11 cellular contexts compared by ENCODE assay signal in genomic region chr17:19347323-19348080, GRCh38. TPM values are rescaled to one million over a fixed set of nuclear protein-coding genes. Genes with fewer than 3 reads are reported as not detected.
DNase-seq lines count a peak whose midpoint lies in the region; ATAC-seq and TF ChIP-seq lines count a peak whose summit lies in the region.
"Had no signal": no experiment of that assay in that cellular context is flagged by ENCODE, and none has a peak within 500 bp of the region (broad histone marks: within the 10 kb centered on the region; RNA-seq: fewer than 3 reads in every experiment).

No MANE protein-coding gene starts in this region.

- 0 out of 2 replicates have a peak overlapping the region, but pooled peaks have one; percentile 17 for H3K18ac ChIP-seq in IMR-90 (ENCODE audit: low read depth, low read length)

- H2BK15ac ChIP-seq in IMR-90 (ENCODE audit: low read depth, low read length) = peak overlapping the region; percentile 94; the same call in 2 of the 3 replicates

- peak overlapping the region; percentile 10 for H2BK120ac ChIP-seq in IMR-90 (ENCODE audit: low read depth, low read length)

- CTCF ChIA-PET in IMR-90 (lab: Yijun Ruan, JAX) = no interaction called here

- no peaks in the 10 kb centered on the region for H3K9me3 ChIP-seq in IMR-90 (ENCODE audit: control insufficient read depth, insufficient read depth, low read length)

- peak overlapping the region; percentile 70 for H3K14ac ChIP-seq in IMR-90 (replicated peaks; ENCODE audit: low read depth, low read length)

- no peak for TF ChIP-seq RAD21 in IMR-90 (IDR thresholded peaks at IDR 0.05; ENCODE audit: low read length)

- 81% methylated on average over 7 of the region's 13 CpGs; no CpG with 5 or more reads in 1 of the 2 experiments for WGBS in IMR-90 (ENCODE audit: extremely low coverage in 2 of 2, insufficient read length in 1 of 2), 2 experiments

- POLR2A ChIA-PET in IMR-90 (lab: Charles Lee; ENCODE audit: unreplicated experiment) = no interaction called here

- intact Hi-C loops in IMR-90 (cut with micrococcal nuclease) = no loop called here

- peak overlapping the region; percentile 86 for H4K91ac ChIP-seq in IMR-90 (ENCODE audit: insufficient read depth, low read depth, low read length)

- H2AFZ ChIP-seq in IMR-90 (replicated peaks; ENCODE audit: low read length, poor library complexity) = peak overlapping the region; percentile 69

- H3K4me1 ChIP-seq in IMR-90 (ENCODE audit: control insufficient read depth, insufficient read depth, low read length) = peaks cover 17% of the 10 kb centered on the region

- dilution Hi-C loops in IMR-90 (cut with HindIII; ENCODE audit: low sequenced_read_pairs, unreplicated experiment) = no loop called here

- H3K9me3 Mint-ChIP-seq in brain = no peaks in the 10 kb centered on the region
- no peaks in the 10 kb centered on the region for H3K9me3 Mint-ChIP-seq in mesothelial cell of epicardium
- no peaks in the 10 kb centered on the region for H3K9me3 Mint-ChIP-seq in activated naive CD8-positive, alpha-beta T cell treated with anti-CD3 and anti-CD28 coated beads, Interleukin-2, amount 50 U/mL, for 24 hours

- H3K4me1 Mint-ChIP-seq in brain (peaks cover 9% of the 10 kb centered on the region), mesothelial cell of epicardium (peaks cover 7% of the 10 kb centered on the region)
- peaks cover 4% of the 10 kb centered on the region for H3K4me1 Mint-ChIP-seq in activated naive CD8-positive, alpha-beta T cell treated with anti-CD3 and anti-CD28 coated beads, Interleukin-2, amount 50 U/mL, for 24 hours

- no peak overlapping the region for H3K4me2 ChIP-seq in IMR-90 (ENCODE audit: low read depth, low read length)

- no peaks in the 10 kb centered on the region for H3K27me3 ChIP-seq in IMR-90 (ENCODE audit: control insufficient read depth, insufficient read depth, low read length)

- no peak overlapping the region for H3K4me3 ChIP-seq in IMR-90 (ENCODE audit: insufficient read depth, low read depth, low read length)

- peak overlapping the region; percentile 89 for H2AK9ac ChIP-seq in IMR-90 (replicated peaks; ENCODE audit: low read depth, low read length, poor library complexity)

- DNase-seq in IMR-90 = no peak
- DNase-seq in mesothelial cell of epicardium (ENCODE audit: low spot score in 2 of 2, unreplicated experiment in 2 of 2) = no peak
- no peak for DNase-seq in substantia nigra (lab: John Stamatoyannopoulos, UW)
- DNase-seq in putamen (ENCODE audit: low spot score) = no peak
- DNase-seq in activated naive CD8-positive, alpha-beta T cell treated with anti-CD3 and anti-CD28 coated beads, Interleukin-2, amount 50 U/mL, for 24 hours = no peak
- DNase-seq: DMS 273 treated with DMSO at 0.1 percent for 48 hours; stimulated activated naive CD4-positive, alpha-beta T cell treated with Interleukin-2 at 50 U/mL for 16 hours had no signal

- H3K23ac ChIP-seq in IMR-90 (ENCODE audit: low read depth, low read length) = peak overlapping the region; percentile 79; the same call in 1 of the 2 replicates

- no peak overlapping the region for H3K9ac ChIP-seq in IMR-90 (ENCODE audit: low read depth, low read length)

- H3K36me3 Mint-ChIP-seq in brain (peaks cover 5% of the 10 kb centered on the region), mesothelial cell of epicardium (peaks cover 6% of the 10 kb centered on the region)
- no peaks in the 10 kb centered on the region for H3K36me3 Mint-ChIP-seq in activated naive CD8-positive, alpha-beta T cell treated with anti-CD3 and anti-CD28 coated beads, Interleukin-2, amount 50 U/mL, for 24 hours (ENCODE audit: low read depth)

- peak overlapping the region in 1 of 2 experiments; percentile 56; a peak in 2 of 4 replicates for H4K8ac ChIP-seq in IMR-90 (ENCODE audit: low read depth in 2 of 2, low read length in 2 of 2)

- TF ChIP-seq CTCF in IMR-90 (conservative IDR thresholded peaks at IDR 0.05; ENCODE audit: low read depth, low read length) (no peak), brain (conservative IDR thresholded peaks at IDR 0.05) (no peak), mesothelial cell of epicardium (IDR thresholded peaks at IDR 0.05; ENCODE audit: unreplicated experiment) (no peak)

- no peak for ATAC-seq in IMR-90 (ENCODE audit: low read depth)
- ATAC-seq in activated naive CD8-positive, alpha-beta T cell treated with anti-CD3 and anti-CD28 coated beads, Interleukin-2, amount 50 U/mL, for 24 hours = no peak
- ATAC-seq in HG03025 (IDR thresholded peaks at IDR 0.05; ENCODE audit: low FRiP score, unreplicated experiment) = no peak
- no peak for ATAC-seq in HG03521 (IDR thresholded peaks at IDR 0.05; ENCODE audit: unreplicated experiment)

- peaks cover 5% of the 10 kb centered on the region; the same call in 1 of the 2 replicates for H4K20me1 ChIP-seq in IMR-90 (ENCODE audit: insufficient read depth, low read length)

- peaks cover 16% of the 10 kb centered on the region for H3K9me1 ChIP-seq in IMR-90 (ENCODE audit: insufficient read depth, low read length)

- H3K27ac Mint-ChIP-seq in brain = peak overlapping the region; percentile 41 to 97 (median 86)
- H3K27ac Mint-ChIP-seq in mesothelial cell of epicardium = peak overlapping the region; percentile 62
- no peak overlapping the region for H3K27ac Mint-ChIP-seq in activated naive CD8-positive, alpha-beta T cell treated with anti-CD3 and anti-CD28 coated beads, Interleukin-2, amount 50 U/mL, for 24 hours

- H4K5ac ChIP-seq in IMR-90 (ENCODE audit: low read depth, low read length) = no peak overlapping the region; the same call in 1 of the 2 replicates

- in situ Hi-C loops in IMR-90 (cut with MboI; ENCODE audit: low sequenced_read_pairs) = no loop called here

- no peaks in the 10 kb centered on the region for H3K36me3 ChIP-seq in IMR-90 (ENCODE audit: control insufficient read depth, insufficient read depth, low read length)

- peak overlapping the region; percentile 34 for H2BK20ac ChIP-seq in IMR-90 (ENCODE audit: low read depth, low read length)

- BruUV-seq in IMR-90 (replicated peaks; lab: Mats Ljungman, UMichigan) = no TSS peak

- H3K27me3 Mint-ChIP-seq in brain (peaks cover 3% of the 10 kb centered on the region), mesothelial cell of epicardium (ENCODE audit: low read depth) (no peaks in the 10 kb centered on the region)
- peaks cover 5% of the 10 kb centered on the region for H3K27me3 Mint-ChIP-seq in activated naive CD8-positive, alpha-beta T cell treated with anti-CD3 and anti-CD28 coated beads, Interleukin-2, amount 50 U/mL, for 24 hours

- H2BK5ac ChIP-seq in IMR-90 (ENCODE audit: low read depth, low read length, poor library complexity, severe bottlenecking) = peak overlapping the region; percentile 59

- H3K4me3 Mint-ChIP-seq in brain (no peak overlapping the region), mesothelial cell of epicardium (no peak overlapping the region)
- no peak overlapping the region for H3K4me3 Mint-ChIP-seq in activated naive CD8-positive, alpha-beta T cell treated with anti-CD3 and anti-CD28 coated beads, Interleukin-2, amount 50 U/mL, for 24 hours

- H3K79me1 ChIP-seq in IMR-90 (ENCODE audit: low read depth in 1 of 2, low read length in 2 of 2) = peaks cover 0 to 4% of the 10 kb centered on the region in 2 experiments; a peak in 1 of 4 replicates

- no peak for TF ChIP-seq POLR2A in IMR-90 (IDR thresholded peaks at IDR 0.05; ENCODE audit: low read depth, low read length)

- no peak overlapping the region for H3K56ac ChIP-seq in IMR-90 (ENCODE audit: extremely low read depth, insufficient read depth, low read length)

- no peak overlapping the region; the same call in 1 of the 2 replicates for H3K27ac ChIP-seq in IMR-90 (ENCODE audit: insufficient read depth, low read length)
- H3K27ac ChIP-seq in substantia nigra (ENCODE audit: low read depth, low read length, poor library complexity, severe bottlenecking) = peak overlapping the region; percentile 12

- peak overlapping the region; percentile 87 for H3K4ac ChIP-seq in IMR-90 (ENCODE audit: low read depth, low read length)

- H2AK5ac ChIP-seq in IMR-90 (ENCODE audit: low read depth, low read length) = peak overlapping the region; percentile 97

TF ChIP-seq in IMR-90, 13 proteins besides CTCF, POLR2A, EP300 and RAD21 (continues in another document):
- TF ChIP-seq RFX5 (IDR thresholded peaks at IDR 0.05; ENCODE audit: low read depth, low read length) (no peak), NFE2L2 (IDR thresholded peaks at IDR 0.05; ENCODE audit: low read depth, low read length) (no peak), RCOR1 (IDR thresholded peaks at IDR 0.05; ENCODE audit: insufficient replicate concordance, low read length) (no peak), MAZ (IDR thresholded peaks at IDR 0.05; ENCODE audit: borderline replicate concordance, low read depth, low read length) (no peak), MXI1 (IDR thresholded peaks at IDR 0.05; ENCODE audit: borderline replicate concordance, low read depth, low read length) (no peak), USF2 (IDR thresholded peaks at IDR 0.05; ENCODE audit: low read depth, low read length) (no peak), CEBPB (IDR thresholded peaks at IDR 0.05; ENCODE audit: low read depth, low read length) (no peak)

RNA-seq across cellular contexts. Expression of gene B9D1, which starts 15.0 kb away (rescaled TPM):
- total RNA-seq in IMR-90 (2012; rRNA removed) = 23.3 and 42.5 TPM in 2 replicates
- polyA plus RNA-seq in IMR-90 (2012; rRNA removed) = 43.8 and 54.9 TPM in 2 replicates
- polyA plus RNA-seq in IMR-90 (2012; cell fraction: cytosol; rRNA removed) = 53.7 and 71.4 TPM in 2 replicates
- 30.7 and 46.9 TPM in 2 replicates for polyA plus RNA-seq in IMR-90 (2012; cell fraction: nucleus; rRNA removed; ENCODE audit: low replicate concordance)
- polyA plus RNA-seq in brain (ENCODE audit: insufficient read depth, low read depth, low replicate concordance) = 46.8 TPM
- total RNA-seq in mesothelial cell of epicardium = 20.9 to 26.2 TPM (median 22.2 TPM) in 3 replicates

RNA-seq across cellular contexts. Expression of gene MAPK7, which starts 30.8 kb away (rescaled TPM):
- total RNA-seq in IMR-90 (2012; rRNA removed) (6.4 and 9.7 TPM in 2 replicates), mesothelial cell of epicardium (46.0 to 49.0 TPM (median 47.6 TPM) in 3 replicates)
- polyA plus RNA-seq in IMR-90 (2012; rRNA removed) (20.7 and 25.4 TPM in 2 replicates), brain (ENCODE audit: insufficient read depth, low read depth, low replicate concordance) (38.3 TPM)
- 31.6 and 31.9 TPM in 2 replicates for polyA plus RNA-seq in IMR-90 (2012; cell fraction: cytosol; rRNA removed)
- 48.2 and 94.1 TPM in 2 replicates for polyA plus RNA-seq in IMR-90 (2012; cell fraction: nucleus; rRNA removed; ENCODE audit: low replicate concordance)

RNA-seq across cellular contexts. Expression of gene MFAP4, which starts 39.5 kb away (rescaled TPM):
- total RNA-seq in IMR-90 (2012; rRNA removed) (5.0 and 7.0 TPM in 2 replicates), mesothelial cell of epicardium (194 to 213 TPM (median 210 TPM) in 3 replicates)
- polyA plus RNA-seq in IMR-90 (2012; rRNA removed) (69.5 and 71.6 TPM in 2 replicates), brain (ENCODE audit: insufficient read depth, low read depth, low replicate concordance) (30.0 TPM)
- 64.0 and 103 TPM in 2 replicates for polyA plus RNA-seq in IMR-90 (2012; cell fraction: cytosol; rRNA removed)
- 30.2 and 36.0 TPM in 2 replicates for polyA plus RNA-seq in IMR-90 (2012; cell fraction: nucleus; rRNA removed; ENCODE audit: low replicate concordance)
- total RNA-seq: mononuclear cell had no signal

Comparison
In these comparisons a context has a peak if more than half of its experiments do, and no peak if none do; other contexts are left out.
1. RNA of gene MFAP4, which starts 39.5 kb away (total RNA-seq): 194 to 213 TPM in mesothelial cell of epicardium; 5.0 to 7.0 TPM in IMR-90; every median in the first group is over 10 times any median in the second.